In genomic region chr14:59484611-59485174, GRCh38 we compare ENCODE assay signal across 8 cellular contexts. TPM values are rescaled to one million over a fixed set of nuclear protein-coding genes. Genes with fewer than 3 reads are reported as not detected.
DNase-seq lines count a peak whose midpoint lies in the region; ATAC-seq and TF ChIP-seq lines count a peak whose summit lies in the region.

No MANE protein-coding gene starts in this region.

- H3K4me2 ChIP-seq in fibroblast of lung (ENCODE audit: extremely low read depth, insufficient read depth, low read length): peak overlapping the region; percentile 72
- H3K4me2 ChIP-seq in osteoblast (ENCODE audit: insufficient read depth, low read length): peak overlapping the region; percentile 88

- ATAC-seq in GM19035 (IDR thresholded peaks at IDR 0.05; ENCODE audit: unreplicated experiment) (peak; percentile 52), HG03139 (IDR thresholded peaks at IDR 0.05; ENCODE audit: unreplicated experiment) (peak; percentile 31)

- H3K4me1 ChIP-seq in BE2C: no peaks in the 10 kb centered on the region; the same call in 1 of the 2 replicates
- H3K4me1 ChIP-seq in fibroblast of lung (ENCODE audit: control insufficient read depth, extremely low read depth, insufficient read depth, low read length): peaks cover 2% of the 10 kb centered on the region
- peaks cover 46% of the 10 kb centered on the region for H3K4me1 ChIP-seq in osteoblast (ENCODE audit: insufficient read depth, low read length)

- H3K27me3 ChIP-seq in BE2C (no peaks in the 10 kb centered on the region), fibroblast of lung (ENCODE audit: control insufficient read depth, insufficient read depth, low read length) (no peaks in the 10 kb centered on the region), osteoblast (ENCODE audit: insufficient read depth, low read length) (no peaks in the 10 kb centered on the region)

- peak overlapping the region; percentile 75 for H3K27ac ChIP-seq in SK-N-MC
- H3K27ac ChIP-seq in fibroblast of lung (ENCODE audit: insufficient read depth, low read length): peak overlapping the region; percentile 98
- H3K27ac ChIP-seq in osteoblast (ENCODE audit: low read depth, low read length): peak overlapping the region; percentile 97

- no peaks in the 10 kb centered on the region for H4K20me1 ChIP-seq in fibroblast of lung (ENCODE audit: control insufficient read depth, extremely low read depth, insufficient read depth, low read length)
- H4K20me1 ChIP-seq in osteoblast (ENCODE audit: insufficient read depth, low read length): peaks cover 11% of the 10 kb centered on the region

- H3K79me2 ChIP-seq in fibroblast of lung (ENCODE audit: control insufficient read depth, insufficient read depth, low read length) (peaks cover 47% of the 10 kb centered on the region), osteoblast (ENCODE audit: insufficient read depth, low read length) (peaks cover 81% of the 10 kb centered on the region)

- peak overlapping the region; percentile 96 for H3K4me3 ChIP-seq in BE2C (ENCODE audit: low read depth, low read length)
- peak overlapping the region; percentile 97 for H3K4me3 ChIP-seq in SK-N-MC
- H3K4me3 ChIP-seq in fibroblast of lung (replicated peaks in 1 of 4; ENCODE audit: control extremely low read depth in 1 of 4, insufficient read depth in 1 of 4, low read depth in 3 of 4, low read length in 4 of 4): peak overlapping the region; percentile 80 to 97 (median 90)
- H3K4me3 ChIP-seq in osteoblast (ENCODE audit: insufficient read depth, low read length): peak overlapping the region; percentile 80

- no peaks in the 10 kb centered on the region for H3K9me3 ChIP-seq in BE2C
- H3K9me3 ChIP-seq in SK-N-MC (ENCODE audit: low read depth, low read length): no peaks in the 10 kb centered on the region
- H3K9me3 ChIP-seq in fibroblast of lung (ENCODE audit: control insufficient read depth, insufficient read depth, low read depth, low read length): no peaks in the 10 kb centered on the region
- H3K9me3 ChIP-seq in osteoblast (ENCODE audit: low read depth, low read length): no peaks in the 10 kb centered on the region

- DNase-seq in BE2C: no peak
- DNase-seq in SK-N-MC (ENCODE audit: low read depth, low spot score): no peak
- peak; percentile 42 to 48 for DNase-seq in fibroblast of lung (ENCODE audit: low read depth in 2 of 2)
- no peak for DNase-seq in osteoblast (ENCODE audit: insufficient read length, low spot score, missing footprints)
- no peak for DNase-seq in RPMI8226
- DNase-seq in NK-92 treated with Interleukin-12 subunit alpha and Interleukin-12 subunit beta, amount 100 ng/mL, for 24 hours (lab: John Stamatoyannopoulos, UW): no peak

- peaks cover 24% of the 10 kb centered on the region for H3K36me3 ChIP-seq in BE2C
- H3K36me3 ChIP-seq in SK-N-MC (ENCODE audit: insufficient read depth, low read length): peaks cover 32% of the 10 kb centered on the region
- peaks cover 5% of the 10 kb centered on the region for H3K36me3 ChIP-seq in fibroblast of lung (ENCODE audit: control insufficient read depth, insufficient read depth, low read length)
- H3K36me3 ChIP-seq in osteoblast (ENCODE audit: insufficient read depth, low read length): peaks cover 20% of the 10 kb centered on the region

- peak overlapping the region; percentile 97 for H3K9ac ChIP-seq in SK-N-MC (ENCODE audit: insufficient read length)
- H3K9ac ChIP-seq in fibroblast of lung (ENCODE audit: insufficient read depth, low read length): peak overlapping the region; percentile 95

- TF ChIP-seq CTCF in BE2C (IDR thresholded peaks at IDR 0.05; ENCODE audit: low read depth, low read length): no peak
- no peak for TF ChIP-seq CTCF in fibroblast of lung (conservative IDR thresholded peaks at IDR 0.05 in 1 of 2, IDR thresholded peaks at IDR 0.05 in 1 of 2; ENCODE audit: low read depth in 1 of 2, low read length in 2 of 2)
- TF ChIP-seq CTCF in osteoblast (IDR thresholded peaks at IDR 0.05; ENCODE audit: extremely low read depth, low read depth, low read length): no peak

- H2AFZ ChIP-seq in fibroblast of lung (ENCODE audit: low read length) (peak overlapping the region; percentile 77), osteoblast (ENCODE audit: low read length) (peak overlapping the region; percentile 79)

RNA-seq across cellular contexts. Expression of gene JKAMP, which starts 0.4 kb away (rescaled TPM):
- polyA plus RNA-seq in BE2C (2012; ENCODE audit: insufficient read depth, insufficient read length, low read depth): 63.6 TPM
- total RNA-seq in fibroblast of lung (51.6 and 80.1 TPM in 2 replicates), osteoblast (77.4 and 94.9 TPM in 2 replicates)
- 175 and 207 TPM in 2 replicates for polyA plus RNA-seq in fibroblast of lung
- 52.5 and 60.7 TPM in 2 replicates for polyA plus RNA-seq in fibroblast of lung (2012)
- 53.5 and 101 TPM in 2 replicates for polyA minus RNA-seq in fibroblast of lung (ENCODE audit: low replicate concordance)

RNA-seq across cellular contexts. Expression of gene L3HYPDH, which starts 0.5 kb away (rescaled TPM):
- 6.9 TPM for polyA plus RNA-seq in BE2C (2012; ENCODE audit: insufficient read depth, insufficient read length, low read depth)
- total RNA-seq in fibroblast of lung: 39.8 and 50.4 TPM in 2 replicates
- polyA plus RNA-seq in fibroblast of lung: 28.7 and 31.7 TPM in 2 replicates
- polyA plus RNA-seq in fibroblast of lung (2012): 18.5 and 21.9 TPM in 2 replicates
- polyA minus RNA-seq in fibroblast of lung (ENCODE audit: low replicate concordance): 1.9 and 2.1 TPM in 2 replicates
- total RNA-seq in osteoblast: 38.9 and 44.5 TPM in 2 replicates

RNA-seq across cellular contexts. Expression of gene GPR135, which starts 19.5 kb away (rescaled TPM):
- polyA plus RNA-seq in BE2C (2012; ENCODE audit: insufficient read depth, insufficient read length, low read depth): 2.6 TPM
- total RNA-seq in fibroblast of lung (1.8 and 3.0 TPM in 2 replicates), osteoblast (5.1 and 5.3 TPM in 2 replicates)
- polyA plus RNA-seq in fibroblast of lung: 0.78 and 2.1 TPM in 2 replicates
- polyA plus RNA-seq in fibroblast of lung (2012): 0.78 and 2.1 TPM in 2 replicates
- polyA minus RNA-seq in fibroblast of lung (ENCODE audit: low replicate concordance): 0.30 and 0.31 TPM in 2 replicates

Comparison
In these comparisons a context has a peak if more than half of its experiments do, and no peak if none do; other contexts are left out.
1. DNase-seq: peak in fibroblast of lung (2 of 2); none in BE2C (single experiment), SK-N-MC (single experiment), osteoblast (single experiment), RPMI8226 (single experiment) and NK-92 treated with Interleukin-12 subunit alpha and Interleukin-12 subunit beta, amount 100 ng/mL, for 24 hours (single experiment).
2. Peak in every context shown above with its lines, with median percentiles within 50 percentile points of each other: H3K4me3 ChIP-seq and H3K27ac ChIP-seq.